4 cellular contexts compared by ENCODE assay signal in genomic region chr4:118271788-118272187, GRCh38.
A peak's percentile ranks its signal among the peaks of the same experiment; 100 is the strongest.
TF ChIP-seq lines count a peak whose summit lies in the region.

No MANE protein-coding gene starts in this region.

TF ChIP-seq in A549, 52 proteins besides CTCF, POLR2A, EP300 and RAD21:
- TF ChIP-seq MAFK (IDR thresholded peaks at IDR 0.05; ENCODE audit: partially characterized antibody) (peak; percentile 88), TP53 (CRISPR knock-in tag; IDR thresholded peaks at IDR 0.05) (no peak)

TF ChIP-seq in IMR-90, 13 proteins besides CTCF, POLR2A, EP300 and RAD21:
- TF ChIP-seq USF2 (IDR thresholded peaks at IDR 0.05; ENCODE audit: low read depth, low read length): no peak
- TF ChIP-seq RFX5 (IDR thresholded peaks at IDR 0.05; ENCODE audit: low read depth, low read length): no peak
- no peak for TF ChIP-seq MAZ (IDR thresholded peaks at IDR 0.05; ENCODE audit: borderline replicate concordance, low read depth, low read length)
- TF ChIP-seq NFE2L2 (IDR thresholded peaks at IDR 0.05; ENCODE audit: low read depth, low read length): no peak
- TF ChIP-seq MAFK (IDR thresholded peaks at IDR 0.05; ENCODE audit: low read depth, low read length): peak; percentile 91
TF ChIP-seq in IMR-90: peak in this region for 1.

TF ChIP-seq in H1, 55 proteins besides CTCF, POLR2A, EP300 and RAD21:
- peak; percentile 8; the same call in 1 of the 2 replicates for TF ChIP-seq MAFK (IDR thresholded peaks at IDR 0.05; ENCODE audit: low read depth, low read length)
- no peak for TF ChIP-seq HDAC6 (IDR thresholded peaks at IDR 0.05; ENCODE audit: low read depth, low read length)

TF ChIP-seq in WTC11, 78 proteins besides CTCF, POLR2A, EP300 and RAD21:
- no peak for TF ChIP-seq IRF1 (CRISPR knock-in tag; IDR thresholded peaks at IDR 0.05)
